1 cellular context compared by ENCODE assay signal in genomic region chr3:172268425-172268824, GRCh38.
TF ChIP-seq lines count a peak whose summit lies in the region.

No MANE protein-coding gene starts in this region.

TF ChIP-seq in K562, 482 proteins besides CTCF, POLR2A, EP300 and RAD21 (continued from another document):
- TF ChIP-seq GTF3C2 (IDR thresholded peaks at IDR 0.05; ENCODE audit: borderline replicate concordance, extremely low read depth, insufficient read length) (no peak), SIX5 (IDR thresholded peaks at IDR 0.05; ENCODE audit: borderline replicate concordance in 1 of 2, insufficient read depth in 1 of 2, low read depth in 1 of 2, low read length in 2 of 2) (no peak), ZNF764 (CRISPR knock-in tag; IDR thresholded peaks at IDR 0.05; ENCODE audit: low read depth) (no peak)
